1 cellular context compared by ENCODE assay signal in the genomic region with DNA sequence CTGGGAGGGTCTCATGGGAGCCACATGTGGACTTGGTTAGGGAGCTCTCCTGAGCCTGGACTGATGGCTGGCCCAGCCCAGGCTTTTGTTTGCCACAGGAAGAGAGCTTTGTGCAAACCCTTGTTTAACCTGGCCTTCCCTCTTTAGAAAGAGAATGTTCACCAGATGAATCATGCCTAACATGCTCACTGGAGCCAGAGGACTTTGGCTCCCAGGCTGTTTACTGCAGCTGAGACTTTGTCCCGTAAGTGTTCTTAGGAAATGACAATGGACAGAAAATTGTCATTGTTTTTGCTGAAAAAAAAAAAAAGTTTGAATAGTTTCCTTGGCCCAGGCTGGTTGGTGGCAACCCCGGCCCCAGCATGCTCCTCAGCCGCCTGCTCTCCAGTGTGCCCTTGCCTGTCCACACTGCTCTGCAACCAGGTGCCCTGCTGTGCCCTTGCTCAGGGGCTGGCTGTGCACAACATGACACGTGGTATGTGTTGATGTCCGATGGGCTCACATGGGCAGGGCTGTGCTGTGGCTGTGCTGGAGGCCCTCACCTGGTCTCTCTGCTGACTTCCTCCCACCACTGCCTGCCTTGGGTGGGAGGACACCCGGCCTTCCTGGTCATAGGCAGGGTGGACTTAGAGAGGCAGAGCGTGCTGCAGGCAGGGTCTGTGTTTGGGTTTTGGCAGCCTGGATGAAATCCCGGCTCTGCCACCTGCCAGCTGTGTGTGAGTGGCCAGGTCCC.
TF ChIP-seq lines count a peak whose summit lies in the region.

No MANE protein-coding gene starts in this region.

TF ChIP-seq in HEK293, 187 proteins besides CTCF, POLR2A, EP300 and RAD21 (continued from another document):
- TF ChIP-seq, protein P1, sequence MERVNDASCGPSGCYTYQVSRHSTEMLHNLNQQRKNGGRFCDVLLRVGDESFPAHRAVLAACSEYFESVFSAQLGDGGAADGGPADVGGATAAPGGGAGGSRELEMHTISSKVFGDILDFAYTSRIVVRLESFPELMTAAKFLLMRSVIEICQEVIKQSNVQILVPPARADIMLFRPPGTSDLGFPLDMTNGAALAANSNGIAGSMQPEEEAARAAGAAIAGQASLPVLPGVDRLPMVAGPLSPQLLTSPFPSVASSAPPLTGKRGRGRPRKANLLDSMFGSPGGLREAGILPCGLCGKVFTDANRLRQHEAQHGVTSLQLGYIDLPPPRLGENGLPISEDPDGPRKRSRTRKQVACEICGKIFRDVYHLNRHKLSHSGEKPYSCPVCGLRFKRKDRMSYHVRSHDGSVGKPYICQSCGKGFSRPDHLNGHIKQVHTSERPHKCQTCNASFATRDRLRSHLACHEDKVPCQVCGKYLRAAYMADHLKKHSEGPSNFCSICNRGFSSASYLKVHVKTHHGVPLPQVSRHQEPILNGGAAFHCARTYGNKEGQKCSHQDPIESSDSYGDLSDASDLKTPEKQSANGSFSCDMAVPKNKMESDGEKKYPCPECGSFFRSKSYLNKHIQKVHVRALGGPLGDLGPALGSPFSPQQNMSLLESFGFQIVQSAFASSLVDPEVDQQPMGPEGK (tag by site-specific recombination; IDR thresholded peaks at IDR 0.05): no peak
- TF ChIP-seq ZIC2 (tag by site-specific recombination; IDR thresholded peaks at IDR 0.05) (peak; percentile 94), WT1 (tag by site-specific recombination; IDR thresholded peaks at IDR 0.05) (no peak)
TF ChIP-seq in HEK293: peak in this region for 1.
